Comparison of ENCODE assay signal across 15 cellular contexts in the genomic region with DNA sequence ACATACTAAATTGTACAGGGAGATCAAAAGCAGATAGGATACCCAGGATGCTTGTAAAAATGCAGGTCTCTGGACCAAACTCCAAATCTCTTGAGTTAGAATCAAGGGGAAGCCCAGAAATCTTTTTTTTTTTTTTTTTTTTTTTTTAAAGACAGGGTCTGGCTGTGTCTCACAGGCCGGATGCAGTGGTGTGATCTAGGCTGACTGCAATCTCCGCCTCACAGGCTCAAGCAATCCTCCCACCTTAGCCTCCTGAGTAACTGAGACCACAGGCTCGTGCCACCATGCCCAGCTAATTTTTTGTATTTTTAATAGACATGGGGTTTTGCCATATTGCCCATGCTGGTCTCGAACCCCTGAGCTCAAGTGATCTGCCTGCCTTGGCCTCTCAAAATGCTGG.
"Had no signal": no experiment of that assay in that cellular context is flagged by ENCODE, and none has a peak within 500 bp of the region (broad histone marks: within the 10 kb centered on the region; RNA-seq: fewer than 3 reads in every experiment).

No MANE protein-coding gene starts in this region.

- H3K9me3 ChIP-seq: breast epithelium, esophagus muscularis mucosa, suprapubic skin, upper lobe of left lung had no signal

- H3K36me3 ChIP-seq: breast epithelium, esophagus muscularis mucosa, suprapubic skin, upper lobe of left lung, WERI-Rb-1 had no signal

- H3K4me3 ChIP-seq: breast epithelium, dorsolateral prefrontal cortex, esophagus muscularis mucosa, lung, suprapubic skin, upper lobe of left lung had no signal

- DNase-seq: activated CD4-positive, alpha-beta T cell treated with anti-CD3 and anti-CD28 coated beads for 4 hours; aorta; dorsolateral prefrontal cortex; hypothalamus; midbrain; posterior cingulate gyrus; stimulated activated CD4-positive, alpha-beta T cell treated with anti-CD3 and anti-CD28 coated beads, Interleukin-1b, Interleukin-23, amount 100 ng/mL, for 48 hours; stimulated activated naive CD8-positive, alpha-beta T cell treated with anti-CD3 and anti-CD28 coated beads, Interleukin-15, Interleukin-2, amounts not matched to agents 100 U/mL and 50 U/mL, for 24 hours; T1000; upper lobe of left lung; WERI-Rb-1 had no signal

- H3K27ac ChIP-seq: breast epithelium, dorsolateral prefrontal cortex, esophagus muscularis mucosa, suprapubic skin, upper lobe of left lung, WERI-Rb-1 had no signal

- H3K4me1 ChIP-seq: breast epithelium, esophagus muscularis mucosa, suprapubic skin, upper lobe of left lung had no signal

- H3K27me3 ChIP-seq: breast epithelium, esophagus muscularis mucosa, suprapubic skin, upper lobe of left lung had no signal
